In genomic region chr6:146358341-146359046, GRCh38 we compare ENCODE assay signal across 10 cellular contexts.
DNase-seq lines count a peak whose midpoint lies in the region; ATAC-seq, FAIRE-seq and TF ChIP-seq lines count a peak whose summit lies in the region.
"Had no signal": no experiment of that assay in that cellular context is flagged by ENCODE, and none has a peak within 500 bp of the region (broad histone marks: within the 10 kb centered on the region; RNA-seq: fewer than 3 reads in every experiment).

No MANE protein-coding gene starts in this region.

- peak overlapping the region; percentile 33 for H3K4me3 ChIP-seq in AG04449 (ENCODE audit: low read depth, low read length)
- peak overlapping the region; percentile 10 for H3K4me3 ChIP-seq in HFF-Myc (replicated peaks; ENCODE audit: low read depth, low read length)
- H3K4me3 ChIP-seq in keratinocyte (ENCODE audit: control insufficient read depth in 2 of 3, extremely low read depth in 1 of 3, insufficient read depth in 2 of 3, low read depth in 1 of 3, low read length in 3 of 3), result peak overlapping the region in 1 of 3 experiments; percentile 41

- no peaks in the 10 kb centered on the region for H3K36me3 ChIP-seq in keratinocyte (ENCODE audit: control insufficient read depth in 2 of 2, extremely low read depth in 1 of 2, insufficient read depth in 2 of 2, low read length in 2 of 2)

- no peak for DNase-seq in AG04449 (ENCODE audit: low read depth, low spot score)
- no peak for DNase-seq in HFF-Myc (ENCODE audit: extremely low read depth, low read depth)
- peak; percentile 21 for DNase-seq in keratinocyte (ENCODE audit: low read depth, low spot score)
- no peak for DNase-seq in stimulated activated CD4-positive, alpha-beta T cell treated with anti-CD3 and anti-CD28 coated beads, Interleukin-12 subunit alpha, Interleukin-12 subunit beta, amount 100 ng/mL, for 4 hours
- DNase-seq in HEK293T (ENCODE audit: extremely low spot score), result no peak
- DNase-seq: NCI-H69 had no signal

- no peaks in the 10 kb centered on the region for H3K9me1 ChIP-seq in keratinocyte (ENCODE audit: control insufficient read depth, extremely low read depth, insufficient read depth, low read length)

- peaks cover 24% of the 10 kb centered on the region for H3K4me1 ChIP-seq in keratinocyte (ENCODE audit: control insufficient read depth, extremely low read depth, insufficient read depth, low read length)
- H3K4me1 ChIP-seq: parathyroid adenoma had no signal

- peak; percentile 26 for FAIRE-seq in keratinocyte (lab: Jason Lieb, UNC)

- POLR2A ChIA-PET in AG04449 (lab: Yijun Ruan, JAX) (no interaction called here), HEK293T (lab: Yijun Ruan, JAX) (no interaction called here)

- no peaks in the 10 kb centered on the region for H3K79me2 ChIP-seq in keratinocyte (ENCODE audit: control insufficient read depth, insufficient read depth, low read length)
- H3K79me2 ChIP-seq: parathyroid adenoma had no signal

- dilution Hi-C loops in keratinocyte (cut with MboI; ENCODE audit: extremely low pct_ligation_motif_present, low sequenced_read_pairs), result no loop called here

- TF ChIP-seq CTCF in AG04449 (IDR thresholded peaks at IDR 0.05; ENCODE audit: insufficient read depth, low read length, missing control alignments), result no peak
- no peak for TF ChIP-seq CTCF in HFF-Myc (IDR thresholded peaks at IDR 0.05; ENCODE audit: low read depth, low read length, missing control alignments)
- TF ChIP-seq CTCF in keratinocyte (optimal IDR thresholded peaks at IDR 0.05 in 1 of 3, IDR thresholded peaks at IDR 0.05 in 1 of 3, conservative IDR thresholded peaks at IDR 0.05 in 1 of 3; ENCODE audit: extremely low read depth in 1 of 3, insufficient read depth in 2 of 3, low read length in 3 of 3), result no peak

- H3K9me3 ChIP-seq in keratinocyte (ENCODE audit: control insufficient read depth, low read depth, low read length), result no peaks in the 10 kb centered on the region

- H2AFZ ChIP-seq in keratinocyte (ENCODE audit: control insufficient read depth, low read length), result no peak overlapping the region
- H2AFZ ChIP-seq: parathyroid adenoma had no signal

- H3K27me3 ChIP-seq in keratinocyte (ENCODE audit: control insufficient read depth, extremely low read depth, insufficient read depth, low read length), result no peaks in the 10 kb centered on the region

- peak overlapping the region; percentile 24 for H3K9ac ChIP-seq in keratinocyte (ENCODE audit: control insufficient read depth, extremely low read depth, insufficient read depth, low read length)
- H3K9ac ChIP-seq: parathyroid adenoma had no signal

- CTCF ChIA-PET in AG04449 (lab: Yijun Ruan, JAX) (no interaction called here), HEK293T (lab: Yijun Ruan, JAX) (no interaction called here)

- H3K4me2 ChIP-seq in keratinocyte (ENCODE audit: control insufficient read depth, extremely low read depth, insufficient read depth, low read depth, low read length), result peak overlapping the region; percentile 77

- peak overlapping the region; percentile 29 for H3K27ac ChIP-seq in angular gyrus (ENCODE audit: low read depth, low read length)
- peak overlapping the region; percentile 68 for H3K27ac ChIP-seq in keratinocyte (ENCODE audit: control insufficient read depth, insufficient read depth, low read length)
- H3K27ac ChIP-seq: parathyroid adenoma had no signal

- ATAC-seq in GM21723 (IDR thresholded peaks at IDR 0.05; ENCODE audit: unreplicated experiment) (no peak), HG03097 (IDR thresholded peaks at IDR 0.05; ENCODE audit: low FRiP score, unreplicated experiment) (no peak)

- H4K20me1 ChIP-seq in keratinocyte (ENCODE audit: control insufficient read depth, extremely low read depth, insufficient read depth, low read length), result no peaks in the 10 kb centered on the region

TF ChIP-seq in HEK293T, 16 proteins besides CTCF, POLR2A, EP300 and RAD21:
- TF ChIP-seq PKNOX1 (IDR thresholded peaks at IDR 0.05) (no peak), SP1 (IDR thresholded peaks at IDR 0.05) (no peak), ZNF384 (IDR thresholded peaks at IDR 0.05) (no peak), FOXK2 (IDR thresholded peaks at IDR 0.05) (no peak), BHLHE40 (IDR thresholded peaks at IDR 0.05; ENCODE audit: borderline replicate concordance) (no peak)
